In genomic region chr19:5308471-5309437, GRCh38 we compare ENCODE assay signal across 2 cellular contexts.
TF ChIP-seq lines count a peak whose summit lies in the region.

No MANE protein-coding gene starts in this region.

TF ChIP-seq in IMR-90, 13 proteins besides CTCF, POLR2A, EP300 and RAD21 (continued from another document):
- TF ChIP-seq ELK1 (IDR thresholded peaks at IDR 0.05; ENCODE audit: borderline replicate concordance, low read depth, low read length) (no peak), MXI1 (IDR thresholded peaks at IDR 0.05; ENCODE audit: borderline replicate concordance, low read depth, low read length) (no peak), CHD1 (IDR thresholded peaks at IDR 0.05; ENCODE audit: low read depth, low read length) (no peak), NFE2L2 (IDR thresholded peaks at IDR 0.05; ENCODE audit: low read depth, low read length) (0 out of 2 replicates have a peak, but pooled peaks have one; percentile 1), RCOR1 (IDR thresholded peaks at IDR 0.05; ENCODE audit: insufficient replicate concordance, low read length) (no peak), BHLHE40 (IDR thresholded peaks at IDR 0.05; ENCODE audit: low read depth, low read length) (no peak; the same call in 1 of the 2 replicates), CEBPB (IDR thresholded peaks at IDR 0.05; ENCODE audit: low read depth, low read length) (no peak), MAFK (IDR thresholded peaks at IDR 0.05; ENCODE audit: low read depth, low read length) (no peak), FOS (IDR thresholded peaks at IDR 0.05; ENCODE audit: low read depth, low read length) (no peak), MAZ (IDR thresholded peaks at IDR 0.05; ENCODE audit: borderline replicate concordance, low read depth, low read length) (peak; percentile 80; the same call in 1 of the 2 replicates), SMC3 (IDR thresholded peaks at IDR 0.05; ENCODE audit: low read depth, low read length) (peak; percentile 9; the same call in 1 of the 2 replicates), RFX5 (IDR thresholded peaks at IDR 0.05; ENCODE audit: low read depth, low read length) (no peak)

TF ChIP-seq in WTC11, 78 proteins besides CTCF, POLR2A, EP300 and RAD21 (continued from another document and continues in another):
- TF ChIP-seq, protein P1, sequence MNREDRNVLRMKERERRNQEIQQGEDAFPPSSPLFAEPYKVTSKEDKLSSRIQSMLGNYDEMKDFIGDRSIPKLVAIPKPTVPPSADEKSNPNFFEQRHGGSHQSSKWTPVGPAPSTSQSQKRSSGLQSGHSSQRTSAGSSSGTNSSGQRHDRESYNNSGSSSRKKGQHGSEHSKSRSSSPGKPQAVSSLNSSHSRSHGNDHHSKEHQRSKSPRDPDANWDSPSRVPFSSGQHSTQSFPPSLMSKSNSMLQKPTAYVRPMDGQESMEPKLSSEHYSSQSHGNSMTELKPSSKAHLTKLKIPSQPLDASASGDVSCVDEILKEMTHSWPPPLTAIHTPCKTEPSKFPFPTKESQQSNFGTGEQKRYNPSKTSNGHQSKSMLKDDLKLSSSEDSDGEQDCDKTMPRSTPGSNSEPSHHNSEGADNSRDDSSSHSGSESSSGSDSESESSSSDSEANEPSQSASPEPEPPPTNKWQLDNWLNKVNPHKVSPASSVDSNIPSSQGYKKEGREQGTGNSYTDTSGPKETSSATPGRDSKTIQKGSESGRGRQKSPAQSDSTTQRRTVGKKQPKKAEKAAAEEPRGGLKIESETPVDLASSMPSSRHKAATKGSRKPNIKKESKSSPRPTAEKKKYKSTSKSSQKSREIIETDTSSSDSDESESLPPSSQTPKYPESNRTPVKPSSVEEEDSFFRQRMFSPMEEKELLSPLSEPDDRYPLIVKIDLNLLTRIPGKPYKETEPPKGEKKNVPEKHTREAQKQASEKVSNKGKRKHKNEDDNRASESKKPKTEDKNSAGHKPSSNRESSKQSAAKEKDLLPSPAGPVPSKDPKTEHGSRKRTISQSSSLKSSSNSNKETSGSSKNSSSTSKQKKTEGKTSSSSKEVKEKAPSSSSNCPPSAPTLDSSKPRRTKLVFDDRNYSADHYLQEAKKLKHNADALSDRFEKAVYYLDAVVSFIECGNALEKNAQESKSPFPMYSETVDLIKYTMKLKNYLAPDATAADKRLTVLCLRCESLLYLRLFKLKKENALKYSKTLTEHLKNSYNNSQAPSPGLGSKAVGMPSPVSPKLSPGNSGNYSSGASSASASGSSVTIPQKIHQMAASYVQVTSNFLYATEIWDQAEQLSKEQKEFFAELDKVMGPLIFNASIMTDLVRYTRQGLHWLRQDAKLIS (CRISPR knock-in tag; IDR thresholded peaks at IDR 0.05; ENCODE audit: borderline replicate concordance): no peak
- TF ChIP-seq RELA (CRISPR knock-in tag; IDR thresholded peaks at IDR 0.05; ENCODE audit: borderline replicate concordance): no peak
- TF ChIP-seq ATF6 (CRISPR knock-in tag; IDR thresholded peaks at IDR 0.05): no peak
- no peak for TF ChIP-seq FOXJ3 (CRISPR knock-in tag; IDR thresholded peaks at IDR 0.05; ENCODE audit: borderline replicate concordance)
- TF ChIP-seq, protein P2, sequence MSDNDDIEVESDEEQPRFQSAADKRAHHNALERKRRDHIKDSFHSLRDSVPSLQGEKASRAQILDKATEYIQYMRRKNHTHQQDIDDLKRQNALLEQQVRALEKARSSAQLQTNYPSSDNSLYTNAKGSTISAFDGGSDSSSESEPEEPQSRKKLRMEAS (CRISPR knock-in tag; IDR thresholded peaks at IDR 0.05): no peak
- TF ChIP-seq ZNF671 (CRISPR knock-in tag; IDR thresholded peaks at IDR 0.05): peak; percentile 89
- no peak for TF ChIP-seq ETV6 (CRISPR knock-in tag; IDR thresholded peaks at IDR 0.05)
- TF ChIP-seq, protein P3, sequence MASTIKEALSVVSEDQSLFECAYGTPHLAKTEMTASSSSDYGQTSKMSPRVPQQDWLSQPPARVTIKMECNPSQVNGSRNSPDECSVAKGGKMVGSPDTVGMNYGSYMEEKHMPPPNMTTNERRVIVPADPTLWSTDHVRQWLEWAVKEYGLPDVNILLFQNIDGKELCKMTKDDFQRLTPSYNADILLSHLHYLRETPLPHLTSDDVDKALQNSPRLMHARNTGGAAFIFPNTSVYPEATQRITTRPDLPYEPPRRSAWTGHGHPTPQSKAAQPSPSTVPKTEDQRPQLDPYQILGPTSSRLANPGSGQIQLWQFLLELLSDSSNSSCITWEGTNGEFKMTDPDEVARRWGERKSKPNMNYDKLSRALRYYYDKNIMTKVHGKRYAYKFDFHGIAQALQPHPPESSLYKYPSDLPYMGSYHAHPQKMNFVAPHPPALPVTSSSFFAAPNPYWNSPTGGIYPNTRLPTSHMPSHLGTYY (CRISPR knock-in tag; IDR thresholded peaks at IDR 0.05): peak; percentile 92
- no peak for TF ChIP-seq ELF4 (CRISPR knock-in tag; IDR thresholded peaks at IDR 0.05; ENCODE audit: low read depth)
- peak; percentile 90 for TF ChIP-seq PRRX2 (CRISPR knock-in tag; IDR thresholded peaks at IDR 0.05)
- no peak for TF ChIP-seq JUN (CRISPR knock-in tag; IDR thresholded peaks at IDR 0.05)
- TF ChIP-seq, protein P4, sequence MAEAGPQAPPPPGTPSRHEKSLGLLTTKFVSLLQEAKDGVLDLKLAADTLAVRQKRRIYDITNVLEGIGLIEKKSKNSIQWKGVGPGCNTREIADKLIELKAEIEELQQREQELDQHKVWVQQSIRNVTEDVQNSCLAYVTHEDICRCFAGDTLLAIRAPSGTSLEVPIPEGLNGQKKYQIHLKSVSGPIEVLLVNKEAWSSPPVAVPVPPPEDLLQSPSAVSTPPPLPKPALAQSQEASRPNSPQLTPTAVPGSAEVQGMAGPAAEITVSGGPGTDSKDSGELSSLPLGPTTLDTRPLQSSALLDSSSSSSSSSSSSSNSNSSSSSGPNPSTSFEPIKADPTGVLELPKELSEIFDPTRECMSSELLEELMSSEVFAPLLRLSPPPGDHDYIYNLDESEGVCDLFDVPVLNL (CRISPR knock-in tag; IDR thresholded peaks at IDR 0.05; ENCODE audit: borderline replicate concordance, low read depth): no peak
- no peak for TF ChIP-seq HMGA2 (CRISPR knock-in tag; IDR thresholded peaks at IDR 0.05)
- TF ChIP-seq, protein P5, sequence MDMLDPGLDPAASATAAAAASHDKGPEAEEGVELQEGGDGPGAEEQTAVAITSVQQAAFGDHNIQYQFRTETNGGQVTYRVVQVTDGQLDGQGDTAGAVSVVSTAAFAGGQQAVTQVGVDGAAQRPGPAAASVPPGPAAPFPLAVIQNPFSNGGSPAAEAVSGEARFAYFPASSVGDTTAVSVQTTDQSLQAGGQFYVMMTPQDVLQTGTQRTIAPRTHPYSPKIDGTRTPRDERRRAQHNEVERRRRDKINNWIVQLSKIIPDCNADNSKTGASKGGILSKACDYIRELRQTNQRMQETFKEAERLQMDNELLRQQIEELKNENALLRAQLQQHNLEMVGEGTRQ (CRISPR knock-in tag; IDR thresholded peaks at IDR 0.05): no peak
- TF ChIP-seq NR3C1 (CRISPR knock-in tag; conservative IDR thresholded peaks at IDR 0.05; ENCODE audit: low read depth): no peak
- TF ChIP-seq SMAD4 (CRISPR knock-in tag; IDR thresholded peaks at IDR 0.05): no peak
- no peak for TF ChIP-seq ATF3 (CRISPR knock-in tag; conservative IDR thresholded peaks at IDR 0.05)
- TF ChIP-seq, protein P6, sequence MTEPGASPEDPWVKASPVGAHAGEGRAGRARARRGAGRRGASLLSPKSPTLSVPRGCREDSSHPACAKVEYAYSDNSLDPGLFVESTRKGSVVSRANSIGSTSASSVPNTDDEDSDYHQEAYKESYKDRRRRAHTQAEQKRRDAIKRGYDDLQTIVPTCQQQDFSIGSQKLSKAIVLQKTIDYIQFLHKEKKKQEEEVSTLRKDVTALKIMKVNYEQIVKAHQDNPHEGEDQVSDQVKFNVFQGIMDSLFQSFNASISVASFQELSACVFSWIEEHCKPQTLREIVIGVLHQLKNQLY (CRISPR knock-in tag; IDR thresholded peaks at IDR 0.05): no peak
- TF ChIP-seq ATF2 (CRISPR knock-in tag; IDR thresholded peaks at IDR 0.05; ENCODE audit: borderline replicate concordance, low read depth): no peak
- no peak for TF ChIP-seq ESRRA (CRISPR knock-in tag; IDR thresholded peaks at IDR 0.05; ENCODE audit: borderline replicate concordance)
- TF ChIP-seq ZNF138 (CRISPR knock-in tag; conservative IDR thresholded peaks at IDR 0.05): no peak
- peak; percentile 88 for TF ChIP-seq ZNF532 (CRISPR knock-in tag; IDR thresholded peaks at IDR 0.05; ENCODE audit: borderline replicate concordance)
- no peak for TF ChIP-seq USF1 (CRISPR knock-in tag; IDR thresholded peaks at IDR 0.05)
- no peak for TF ChIP-seq FOXK1 (CRISPR knock-in tag; IDR thresholded peaks at IDR 0.05)
- TF ChIP-seq, protein P7, sequence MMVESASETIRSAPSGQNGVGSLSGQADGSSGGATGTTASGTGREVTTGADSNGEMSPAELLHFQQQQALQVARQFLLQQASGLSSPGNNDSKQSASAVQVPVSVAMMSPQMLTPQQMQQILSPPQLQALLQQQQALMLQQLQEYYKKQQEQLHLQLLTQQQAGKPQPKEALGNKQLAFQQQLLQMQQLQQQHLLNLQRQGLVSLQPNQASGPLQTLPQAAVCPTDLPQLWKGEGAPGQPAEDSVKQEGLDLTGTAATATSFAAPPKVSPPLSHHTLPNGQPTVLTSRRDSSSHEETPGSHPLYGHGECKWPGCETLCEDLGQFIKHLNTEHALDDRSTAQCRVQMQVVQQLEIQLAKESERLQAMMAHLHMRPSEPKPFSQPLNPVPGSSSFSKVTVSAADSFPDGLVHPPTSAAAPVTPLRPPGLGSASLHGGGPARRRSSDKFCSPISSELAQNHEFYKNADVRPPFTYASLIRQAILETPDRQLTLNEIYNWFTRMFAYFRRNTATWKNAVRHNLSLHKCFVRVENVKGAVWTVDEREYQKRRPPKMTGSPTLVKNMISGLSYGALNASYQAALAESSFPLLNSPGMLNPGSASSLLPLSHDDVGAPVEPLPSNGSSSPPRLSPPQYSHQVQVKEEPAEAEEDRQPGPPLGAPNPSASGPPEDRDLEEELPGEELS (CRISPR knock-in tag; IDR thresholded peaks at IDR 0.05): no peak
- TF ChIP-seq, protein P8, sequence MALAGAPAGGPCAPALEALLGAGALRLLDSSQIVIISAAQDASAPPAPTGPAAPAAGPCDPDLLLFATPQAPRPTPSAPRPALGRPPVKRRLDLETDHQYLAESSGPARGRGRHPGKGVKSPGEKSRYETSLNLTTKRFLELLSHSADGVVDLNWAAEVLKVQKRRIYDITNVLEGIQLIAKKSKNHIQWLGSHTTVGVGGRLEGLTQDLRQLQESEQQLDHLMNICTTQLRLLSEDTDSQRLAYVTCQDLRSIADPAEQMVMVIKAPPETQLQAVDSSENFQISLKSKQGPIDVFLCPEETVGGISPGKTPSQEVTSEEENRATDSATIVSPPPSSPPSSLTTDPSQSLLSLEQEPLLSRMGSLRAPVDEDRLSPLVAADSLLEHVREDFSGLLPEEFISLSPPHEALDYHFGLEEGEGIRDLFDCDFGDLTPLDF (CRISPR knock-in tag; IDR thresholded peaks at IDR 0.05): no peak
- no peak for TF ChIP-seq ZNF219 (CRISPR knock-in tag; IDR thresholded peaks at IDR 0.05; ENCODE audit: borderline replicate concordance)
- TF ChIP-seq SP1 (CRISPR knock-in tag; conservative IDR thresholded peaks at IDR 0.05): no peak
- TF ChIP-seq EMX1 (CRISPR knock-in tag; IDR thresholded peaks at IDR 0.05): peak; percentile 94
